In the genomic region with DNA sequence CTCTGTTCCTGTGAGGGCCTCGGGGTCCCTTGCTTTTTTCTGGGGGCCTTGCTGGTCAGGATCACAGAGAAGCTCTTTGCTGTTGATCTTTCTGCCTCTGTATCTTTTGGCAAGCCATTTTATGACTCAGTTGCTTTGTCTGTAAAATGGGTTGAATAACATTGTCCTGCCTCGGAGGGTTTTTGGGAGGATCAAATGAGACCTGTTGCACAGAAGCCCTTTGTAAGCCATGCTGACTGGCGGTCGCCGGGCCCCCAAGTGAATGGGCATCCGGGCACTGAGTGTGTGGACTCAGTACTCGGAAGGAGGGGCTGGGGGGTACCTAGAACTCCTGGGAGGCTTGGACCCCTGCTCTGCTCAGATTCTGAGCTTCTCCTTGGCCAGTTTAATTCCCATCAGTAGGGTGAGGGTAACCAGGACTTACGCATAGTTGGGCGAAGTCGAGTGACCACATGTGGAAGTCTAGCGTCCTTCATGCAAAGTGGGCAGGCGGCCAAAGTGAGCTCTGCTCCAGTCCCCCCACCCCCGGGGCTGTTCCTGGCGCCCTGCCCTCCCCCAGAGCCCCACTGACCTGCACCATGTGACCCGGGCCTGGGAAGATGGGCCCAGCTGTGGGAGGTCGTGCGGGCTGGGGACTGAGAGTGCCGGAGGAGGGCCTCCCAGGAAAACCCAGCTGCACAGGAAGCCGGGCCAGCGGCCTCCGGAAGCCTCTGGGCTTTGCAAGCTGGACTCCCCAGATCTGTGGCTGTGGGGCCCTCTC, we compare ENCODE assay signal across 8 cellular contexts.
A peak's percentile ranks its signal among the peaks of the same experiment; 100 is the strongest.
DNase-seq lines count a peak whose midpoint lies in the region; TF ChIP-seq lines count a peak whose summit lies in the region.

No MANE protein-coding gene starts in this region.

- intact Hi-C loops in MCF 10A (cut with micrococcal nuclease): no loop called here

- DNase-seq in HK-2 (ENCODE audit: unreplicated experiment) (peak; percentile 96), MCF 10A (ENCODE audit: unreplicated experiment) (peak; percentile 73), kidney tubule cell (ENCODE audit: low spot score) (peak; percentile 91), stromal cell of bone marrow (ENCODE audit: low read depth) (peak; percentile 60), GM13977 (ENCODE audit: low spot score) (no peak), NCI-H187 (lab: John Stamatoyannopoulos, UW) (no peak), NCI-H82 (lab: John Stamatoyannopoulos, UW) (no peak)
- no peak for DNase-seq in stimulated activated CD4-positive, alpha-beta T cell treated with anti-CD3 and anti-CD28 coated beads, Interleukin-4, amount 100 ng/mL, for 4 hours

- in situ Hi-C loops in GM13977 (cut with MboI; ENCODE audit: low pct_unique_long_range_greater_than_20kb, low sequenced_read_pairs, unreplicated experiment): loop anchor here (10.0 kb wide), 1 partner anchor 70 kb away; no protein-coding TSS in a partner anchor

- BruUV-seq in MCF 10A (replicated peaks; lab: Mats Ljungman, UMichigan): no TSS peak

- CTCF ChIA-PET in MCF 10A (lab: Yijun Ruan, JAX): interaction anchor here (0.6 to 1.6 kb wide), 3 partner anchors 12 to 101 kb away, joined by 3 to 4 read pairs (median 4); no protein-coding TSS in a partner anchor

- no peak overlapping the region for H3K4me3 Mint-ChIP-seq in MCF 10A (ENCODE audit: unreplicated experiment)

- H3K9me3 Mint-ChIP-seq in MCF 10A (ENCODE audit: unreplicated experiment): no peaks in the 10 kb centered on the region

- no peak for TF ChIP-seq CTCF in MCF 10A (IDR thresholded peaks at IDR 0.05; ENCODE audit: unreplicated experiment)
- no peak for TF ChIP-seq CTCF in GM13977 (IDR thresholded peaks at IDR 0.05; ENCODE audit: extremely low read depth, insufficient read depth, missing control alignments)

- H3K4me1 Mint-ChIP-seq in MCF 10A (ENCODE audit: insufficient read depth, unreplicated experiment): peaks cover 57% of the 10 kb centered on the region

- no peaks in the 10 kb centered on the region for H3K27me3 Mint-ChIP-seq in MCF 10A (ENCODE audit: insufficient read depth, unreplicated experiment)

- no peak overlapping the region for H3K27ac Mint-ChIP-seq in MCF 10A (ENCODE audit: low read depth, unreplicated experiment)

- peaks cover 56% of the 10 kb centered on the region for H3K36me3 Mint-ChIP-seq in MCF 10A (ENCODE audit: insufficient read depth, unreplicated experiment)

- POLR2A ChIA-PET in MCF 10A (lab: Yijun Ruan, JAX): interaction anchor here (0.6 to 10.0 kb wide), 11 partner anchors 8 to 143 kb away, joined by 3 to 112 read pairs (median 11); no protein-coding TSS in a partner anchor

Comparison
In these comparisons a context has a peak if more than half of its experiments do, and no peak if none do; other contexts are left out.
1. DNase-seq: peak in HK-2 (single experiment), MCF 10A (single experiment), kidney tubule cell (single experiment) and stromal cell of bone marrow (single experiment); none in GM13977 (single experiment), NCI-H187 (0 of 2), stimulated activated CD4-positive, alpha-beta T cell treated with anti-CD3 and anti-CD28 coated beads, Interleukin-4, amount 100 ng/mL, for 4 hours (0 of 2) and NCI-H82 (single experiment).